8 cellular contexts compared by ENCODE assay signal in the genomic region with DNA sequence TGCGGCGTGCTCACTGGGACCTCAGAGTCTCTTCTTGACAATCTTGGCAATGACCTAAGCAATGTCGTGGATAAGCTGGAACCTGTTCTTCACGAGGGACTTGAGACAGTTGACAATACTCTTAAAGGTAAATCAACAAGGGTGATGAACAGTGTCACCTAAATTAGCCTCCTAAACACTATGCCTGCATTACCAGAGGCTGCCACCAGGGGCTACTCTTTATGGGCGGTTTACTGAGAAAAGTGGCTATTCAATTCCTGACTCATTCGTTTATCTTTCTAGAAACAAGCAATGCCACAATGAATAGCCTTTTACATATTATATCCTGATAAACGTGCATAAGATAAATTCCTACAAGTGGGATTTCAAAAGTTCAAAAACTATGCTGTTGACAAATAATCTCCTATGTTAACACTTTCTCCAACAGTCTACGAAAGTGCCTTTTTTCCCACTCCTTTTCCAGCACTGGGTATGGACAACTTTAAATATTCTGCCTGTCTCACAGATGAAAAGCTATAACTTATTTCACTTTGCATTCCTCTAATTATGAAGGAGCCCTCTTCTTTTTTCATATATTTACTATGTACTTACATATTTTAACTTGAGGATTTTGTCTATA. TPM values are rescaled to one million over a fixed set of nuclear protein-coding genes. Genes with fewer than 3 reads are reported as not detected.
DNase-seq lines count a peak whose midpoint lies in the region; ATAC-seq and TF ChIP-seq lines count a peak whose summit lies in the region.

No MANE protein-coding gene starts in this region.

- H3K9me2 ChIP-seq in HCT116 (ENCODE audit: insufficient read depth), result no peaks in the 10 kb centered on the region

- BruUV-seq in HCT116 (replicated peaks; lab: Mats Ljungman, UMichigan), result no TSS peak

- peak; percentile 29 for TF ChIP-seq CTCF in CD4-positive, alpha-beta T cell (IDR thresholded peaks at IDR 0.05)
- TF ChIP-seq CTCF in HCT116 (IDR thresholded peaks at IDR 0.05 in 2 of 3, conservative IDR thresholded peaks at IDR 0.05 in 1 of 3; ENCODE audit: borderline replicate concordance in 1 of 3, insufficient read depth in 1 of 3, low read depth in 2 of 3, low read length in 2 of 3) (peak in 2 of 3 experiments; percentile 80 to 95; a peak in 4 of 6 replicates), nephron progenitor cell (IDR thresholded peaks at IDR 0.05) (peak; percentile 47), esophagus muscularis mucosa (IDR thresholded peaks at IDR 0.05) (peak in 1 of 3 experiments; percentile 29)

- POLR2A ChIA-PET in CD4-positive, alpha-beta T cell (lab: Charles Lee), result no interaction called here
- POLR2A ChIA-PET in HCT116 (lab: Charles Lee), result no interaction called here
- POLR2A ChIA-PET in naive thymus-derived CD8-positive, alpha-beta T cell (lab: Charles Lee), result interaction anchor here (0.7 kb wide), 1 partner anchor 1298 kb away, joined by 3 read pairs; no protein-coding TSS in a partner anchor

- no peak for ATAC-seq in CD4-positive, alpha-beta T cell (ENCODE audit: poor library complexity)
- ATAC-seq in HCT116 (no peak), HG03039 (IDR thresholded peaks at IDR 0.05; ENCODE audit: unreplicated experiment) (no peak)
- ATAC-seq in naive thymus-derived CD8-positive, alpha-beta T cell, result no peak

- H3K9me3 ChIP-seq in CD4-positive, alpha-beta T cell (ENCODE audit: control insufficient read depth, low read length), result peaks cover 19% of the 10 kb centered on the region
- peaks cover 0 to 5% of the 10 kb centered on the region in 2 experiments; a peak in 1 of 4 replicates for H3K9me3 ChIP-seq in HCT116 (ENCODE audit: control insufficient read depth in 1 of 2, insufficient read depth in 1 of 2, low read depth in 1 of 2, low read length in 2 of 2)
- H3K9me3 ChIP-seq in esophagus muscularis mucosa, result peaks cover 0 to 24% (median 15%) of the 10 kb centered on the region in 4 donors

- H3K4me3 ChIP-seq in HCT116 (replicated peaks in 1 of 2; ENCODE audit: low read depth in 1 of 2, low read length in 2 of 2) (no peak overlapping the region), esophagus muscularis mucosa (no peak overlapping the region)

- no peak overlapping the region for H2AFZ ChIP-seq in HCT116 (ENCODE audit: low read depth, low read length, poor library complexity, severe bottlenecking)

- no peak for TF ChIP-seq RAD21 in HCT116 (IDR thresholded peaks at IDR 0.05; ENCODE audit: low read depth)

- TF ChIP-seq EP300 in esophagus muscularis mucosa (IDR thresholded peaks at IDR 0.05), result no peak

- no peak overlapping the region for H3K4me2 ChIP-seq in HCT116 (ENCODE audit: low read length)

- H3K36me3 Mint-ChIP-seq in CD4-positive, alpha-beta T cell (ENCODE audit: low read depth), result no peaks in the 10 kb centered on the region
- H3K36me3 Mint-ChIP-seq in nephron progenitor cell (ENCODE audit: low read depth), result no peaks in the 10 kb centered on the region
- H3K36me3 Mint-ChIP-seq in naive thymus-derived CD8-positive, alpha-beta T cell, result peaks cover 0 to 19% (median 1%) of the 10 kb centered on the region in 3 donors

- CTCF ChIA-PET in CD4-positive, alpha-beta T cell (lab: Charles Lee), result no interaction called here
- CTCF ChIA-PET in HCT116 (lab: Charles Lee), result no interaction called here

- peaks cover 2% of the 10 kb centered on the region for H3K9me3 Mint-ChIP-seq in CD4-positive, alpha-beta T cell
- peaks cover 30% of the 10 kb centered on the region for H3K9me3 Mint-ChIP-seq in nephron progenitor cell
- H3K9me3 Mint-ChIP-seq in naive thymus-derived CD8-positive, alpha-beta T cell, result peaks cover 2 to 35% (median 10%) of the 10 kb centered on the region in 9 donors

- H4K20me1 ChIP-seq in HCT116 (ENCODE audit: insufficient read depth), result no peaks in the 10 kb centered on the region

- no peaks in the 10 kb centered on the region for H3K79me2 ChIP-seq in HCT116 (ENCODE audit: insufficient read depth, low read length)

- no peak overlapping the region for H3K27ac ChIP-seq in CD4-positive, alpha-beta T cell (ENCODE audit: low read depth, low read length)
- H3K27ac ChIP-seq in HCT116 (ENCODE audit: low read depth, low read length), result no peak overlapping the region
- no peak overlapping the region for H3K27ac ChIP-seq in esophagus muscularis mucosa (replicated peaks in 1 of 4)

- no peak overlapping the region for H3K4me3 Mint-ChIP-seq in CD4-positive, alpha-beta T cell
- H3K4me3 Mint-ChIP-seq in nephron progenitor cell, result no peak overlapping the region
- H3K4me3 Mint-ChIP-seq in naive thymus-derived CD8-positive, alpha-beta T cell, result no peak overlapping the region

- H3K4me1 ChIP-seq in HCT116 (ENCODE audit: control insufficient read depth in 1 of 2, insufficient read depth in 2 of 2, low read length in 2 of 2), result peaks cover 11 to 22% of the 10 kb centered on the region in 2 experiments; a peak in 3 of 4 replicates
- H3K4me1 ChIP-seq in esophagus muscularis mucosa, result no peaks in the 10 kb centered on the region

- no peak for DNase-seq in CD4-positive, alpha-beta T cell
- DNase-seq in HCT116 (ENCODE audit: low read depth, low spot score), result no peak
- DNase-seq in activated naive CD4-positive, alpha-beta T cell treated with anti-CD3 and anti-CD28 coated beads, Interleukin-2, amount 50 U/mL, for 16 hours, result peak; percentile 16
- DNase-seq in nephron progenitor cell, result peak; percentile 21
- DNase-seq in esophagus muscularis mucosa (ENCODE audit: extremely low spot score), result no peak
- DNase-seq in naive thymus-derived CD8-positive, alpha-beta T cell, result no peak
- no peak for DNase-seq in activated gamma-delta T cell treated with Interleukin-2 at 50 U/mL for 16 hours

- no peaks in the 10 kb centered on the region for H3K27me3 Mint-ChIP-seq in CD4-positive, alpha-beta T cell
- H3K27me3 Mint-ChIP-seq in nephron progenitor cell (ENCODE audit: low read depth, poor library complexity), result peaks cover 11% of the 10 kb centered on the region
- peaks cover 0 to 6% (median 4%) of the 10 kb centered on the region in 5 donors for H3K27me3 Mint-ChIP-seq in naive thymus-derived CD8-positive, alpha-beta T cell

- TF ChIP-seq POLR2A in HCT116 (IDR thresholded peaks at IDR 0.05; ENCODE audit: borderline replicate concordance, extremely low read depth, insufficient read depth, insufficient read length) (no peak), esophagus muscularis mucosa (IDR thresholded peaks at IDR 0.05; ENCODE audit: low read depth) (no peak)

- no peak overlapping the region for H3K27ac Mint-ChIP-seq in CD4-positive, alpha-beta T cell
- no peak overlapping the region for H3K27ac Mint-ChIP-seq in nephron progenitor cell
- H3K27ac Mint-ChIP-seq in naive thymus-derived CD8-positive, alpha-beta T cell, result no peak overlapping the region

- RAD21 ChIA-PET in HCT116 (lab: Charles Lee; ENCODE audit: low non-redundant PET in 1 of 2, low total read pairs in 2 of 2, uncharacterized antibody in 2 of 2, unreplicated experiment in 2 of 2), result no interaction called here

- no peak overlapping the region for H3K9ac ChIP-seq in HCT116 (ENCODE audit: low read length)

- H3K27me3 ChIP-seq in CD4-positive, alpha-beta T cell (ENCODE audit: control insufficient read depth, insufficient read depth, low read length), result no peaks in the 10 kb centered on the region
- H3K27me3 ChIP-seq in HCT116 (ENCODE audit: insufficient read depth, low read length) (0 out of 2 replicates have a peak, but pooled peaks cover 3% of the 10 kb centered on the region), esophagus muscularis mucosa (peaks cover 0 to 18% (median 0%) of the 10 kb centered on the region in 4 donors)

- 56% methylated on average over 8 of the region's 8 CpGs for WGBS in esophagus muscularis mucosa

- intact Hi-C loops in CD4-positive, alpha-beta T cell (cut with DNase I, micrococcal nuclease), result no loop called here
- intact Hi-C loops in HCT116 (cut with micrococcal nuclease), result no loop called here
- intact Hi-C loops in esophagus muscularis mucosa (cut with DNase I), result no loop called here

- H3K4me1 Mint-ChIP-seq in CD4-positive, alpha-beta T cell (ENCODE audit: low read depth), result no peaks in the 10 kb centered on the region
- no peaks in the 10 kb centered on the region for H3K4me1 Mint-ChIP-seq in nephron progenitor cell
- H3K4me1 Mint-ChIP-seq in naive thymus-derived CD8-positive, alpha-beta T cell, result no peaks in the 10 kb centered on the region

- H3K36me3 ChIP-seq in HCT116 (ENCODE audit: control insufficient read depth in 1 of 2, insufficient read depth in 2 of 2, low read length in 2 of 2) (no peaks in the 10 kb centered on the region), esophagus muscularis mucosa (no peaks in the 10 kb centered on the region)

TF ChIP-seq in HCT116, 20 proteins besides CTCF, POLR2A, EP300 and RAD21:
- TF ChIP-seq ATF3 (IDR thresholded peaks at IDR 0.05), result no peak
- no peak for TF ChIP-seq YY1 (IDR thresholded peaks at IDR 0.05; ENCODE audit: extremely low read depth, insufficient replicate concordance, low read depth, low read length)
- TF ChIP-seq EGR1 (IDR thresholded peaks at IDR 0.05; ENCODE audit: low read depth), result no peak
- TF ChIP-seq ZFX (IDR thresholded peaks at IDR 0.05), result no peak
- no peak for TF ChIP-seq ZNF274 (IDR thresholded peaks at IDR 0.05; ENCODE audit: low read depth, low read length)
- no peak for TF ChIP-seq EZH2phosphoT487 (IDR thresholded peaks at IDR 0.05; ENCODE audit: borderline replicate concordance)
- TF ChIP-seq SP1 (IDR thresholded peaks at IDR 0.05; ENCODE audit: low read depth), result no peak
- TF ChIP-seq SRF (IDR thresholded peaks at IDR 0.05; ENCODE audit: low read depth), result no peak
- no peak for TF ChIP-seq TCF7L2 (IDR thresholded peaks at IDR 0.05; ENCODE audit: borderline replicate concordance, extremely low read depth, insufficient read depth, insufficient read length)
- no peak for TF ChIP-seq FOSL1 (IDR thresholded peaks at IDR 0.05; ENCODE audit: low read depth)
- no peak for TF ChIP-seq CBX3 (IDR thresholded peaks at IDR 0.05; ENCODE audit: low read depth)
- TF ChIP-seq EZH2 (IDR thresholded peaks at IDR 0.05), result no peak

RNA-seq across cellular contexts. Expression of gene BPIFA2, which starts 1.3 kb away (rescaled TPM):
- not detected for total RNA-seq in CD4-positive, alpha-beta T cell
- total RNA-seq in HCT116 (2021; ENCODE audit: unreplicated experiment) (not detected), esophagus muscularis mucosa (1 to 10 TPM in 1 of 4 donors, under 1 TPM in 2, not detected in 1; 0.33 to 1.7 (median 0.58) TPM)
- not detected in 2 replicates for polyA plus RNA-seq in HCT116 (2012)
- not detected for total RNA-seq in naive thymus-derived CD8-positive, alpha-beta T cell
- not detected for polyA plus RNA-seq in naive thymus-derived CD8-positive, alpha-beta T cell

RNA-seq across cellular contexts. Expression of gene BPIFA3, which starts 47.9 kb away (rescaled TPM):
- not detected for total RNA-seq in CD4-positive, alpha-beta T cell
- total RNA-seq in HCT116 (2021; ENCODE audit: unreplicated experiment) (not detected), esophagus muscularis mucosa (not detected)
- polyA plus RNA-seq in HCT116 (2012), result not detected in 2 replicates
- not detected for total RNA-seq in naive thymus-derived CD8-positive, alpha-beta T cell
- not detected for polyA plus RNA-seq in naive thymus-derived CD8-positive, alpha-beta T cell

Comparison
In these comparisons a context has a peak if more than half of its experiments do, and no peak if none do; other contexts are left out.
1. DNase-seq: peak in activated naive CD4-positive, alpha-beta T cell treated with anti-CD3 and anti-CD28 coated beads, Interleukin-2, amount 50 U/mL, for 16 hours (single experiment) and nephron progenitor cell (single experiment); none in CD4-positive, alpha-beta T cell (0 of 10), HCT116 (single experiment), esophagus muscularis mucosa (single experiment), naive thymus-derived CD8-positive, alpha-beta T cell (0 of 10) and activated gamma-delta T cell treated with Interleukin-2 at 50 U/mL for 16 hours (single experiment).